13 cellular contexts compared by ENCODE assay signal in the genomic region with DNA sequence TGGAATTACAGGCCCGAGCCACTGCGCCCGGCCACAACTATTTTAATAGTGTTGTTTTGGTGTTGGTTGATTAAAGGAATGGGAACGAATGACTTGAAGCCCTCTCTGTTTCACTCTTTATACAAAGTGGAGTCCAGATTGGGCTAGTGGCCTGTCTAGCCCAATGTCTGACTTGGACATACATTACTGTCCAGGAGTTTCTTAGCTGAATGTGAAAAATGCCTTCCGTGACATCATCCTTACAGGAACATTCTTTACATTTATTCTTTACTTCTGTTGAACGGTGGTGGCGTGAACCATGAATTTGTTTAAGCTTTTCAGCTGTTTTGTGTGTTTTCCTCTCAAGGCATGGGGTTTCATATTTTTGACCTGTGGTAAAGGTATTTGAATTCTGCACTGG. TPM values are rescaled to one million over a fixed set of nuclear protein-coding genes. Genes with fewer than 3 reads are reported as not detected.
A peak's percentile ranks its signal among the peaks of the same experiment; 100 is the strongest.
DNase-seq lines count a peak whose midpoint lies in the region; ATAC-seq and TF ChIP-seq lines count a peak whose summit lies in the region.
"Had no signal": no experiment of that assay in that cellular context is flagged by ENCODE, and none has a peak within 500 bp of the region (broad histone marks: within the 10 kb centered on the region; RNA-seq: fewer than 3 reads in every experiment).

No MANE protein-coding gene starts in this region.

- ATAC-seq in activated T-cell treated with anti-CD3 and anti-CD28 coated beads, Interleukin-2, amount 50 U/mL, for 72 hours (replicated peaks in 1 of 2), result no peak
- no peak for ATAC-seq in T-cell (replicated peaks in 1 of 4)
- ATAC-seq: lower lobe of right lung had no signal

- H3K9me3 Mint-ChIP-seq in activated T-cell treated with anti-CD3 and anti-CD28 coated beads, Interleukin-2, amount 50 U/mL, for 72 hours, result no peaks in the 10 kb centered on the region
- no peaks in the 10 kb centered on the region for H3K9me3 Mint-ChIP-seq in T-cell
- peaks cover 2% of the 10 kb centered on the region for H3K9me3 Mint-ChIP-seq in glutamatergic neuron (ENCODE audit: unreplicated experiment)

- no peaks in the 10 kb centered on the region for H3K27me3 ChIP-seq in skeletal muscle satellite cell (ENCODE audit: control insufficient read depth, insufficient read depth, low read length)

- CTCF ChIA-PET in T-cell (lab: Charles Lee), result interaction anchor here in 1 of 2 donors (0.7 kb wide), 1 partner anchor 831 kb away, joined by 3 read pairs; no protein-coding TSS in a partner anchor

- peak overlapping the region; percentile 51 for H3K4me2 ChIP-seq in skeletal muscle satellite cell (ENCODE audit: low read length)

- no peak overlapping the region for H3K9ac ChIP-seq in skeletal muscle satellite cell (ENCODE audit: low read depth, low read length)
- H3K9ac ChIP-seq: parathyroid adenoma had no signal

- no peak for TF ChIP-seq CTCF in glutamatergic neuron (IDR thresholded peaks at IDR 0.05; ENCODE audit: partially characterized antibody, unreplicated experiment)

- peaks cover 54% of the 10 kb centered on the region for H3K4me1 ChIP-seq in skeletal muscle satellite cell (ENCODE audit: control insufficient read depth, insufficient read depth, low read length)

- H3K4me3 ChIP-seq in skeletal muscle satellite cell (ENCODE audit: low read length), result no peak overlapping the region
- H3K4me3 ChIP-seq: lower lobe of right lung had no signal

- POLR2A ChIA-PET in T-cell (lab: Charles Lee), result no interaction called here

- H3K27ac Mint-ChIP-seq in activated T-cell treated with anti-CD3 and anti-CD28 coated beads, Interleukin-2, amount 50 U/mL, for 72 hours, result peak overlapping the region; percentile 99
- H3K27ac Mint-ChIP-seq in T-cell, result peak overlapping the region; percentile 79 to 87
- peak overlapping the region; percentile 49 for H3K27ac Mint-ChIP-seq in glutamatergic neuron (ENCODE audit: unreplicated experiment)

- H3K36me3 Mint-ChIP-seq in activated T-cell treated with anti-CD3 and anti-CD28 coated beads, Interleukin-2, amount 50 U/mL, for 72 hours (ENCODE audit: insufficient read depth in 2 of 2), result peaks cover 4 to 12% of the 10 kb centered on the region in 2 donors
- H3K36me3 Mint-ChIP-seq in T-cell, result peaks cover 9% of the 10 kb centered on the region
- no peaks in the 10 kb centered on the region for H3K36me3 Mint-ChIP-seq in glutamatergic neuron (ENCODE audit: unreplicated experiment)

- peaks cover 74% of the 10 kb centered on the region for H3K4me1 Mint-ChIP-seq in activated T-cell treated with anti-CD3 and anti-CD28 coated beads, Interleukin-2, amount 50 U/mL, for 72 hours (ENCODE audit: low read depth)
- H3K4me1 Mint-ChIP-seq in T-cell (peaks cover 71 to 78% (median 77%) of the 10 kb centered on the region in 3 donors), glutamatergic neuron (ENCODE audit: low read depth, unreplicated experiment) (peaks cover 14% of the 10 kb centered on the region)

- H3K36me3 ChIP-seq in skeletal muscle satellite cell (ENCODE audit: insufficient read depth, low read length), result peaks cover 28% of the 10 kb centered on the region

- DNase-seq in activated T-cell treated with anti-CD3 and anti-CD28 coated beads, Interleukin-2, amount 50 U/mL, for 72 hours, result no peak
- DNase-seq in activated T-cell treated with anti-CD3 and anti-CD28 coated beads for 4 hours (no peak), T-cell (no peak), glutamatergic neuron (no peak), cerebellum (ENCODE audit: low spot score) (no peak), D341Med (ENCODE audit: low spot score) (no peak)
- DNase-seq in activated CD4-positive, CD25-positive, alpha-beta regulatory T cell (lab: John Stamatoyannopoulos, UW), result no peak
- DNase-seq: activated CD4-positive, CD25-positive, alpha-beta regulatory T cell treated with anti-CD3 and anti-CD28 coated beads, Interleukin-2, amount 50 U/mL, for 72 hours; cerebellar nuclear complex; lower lobe of right lung; NCI-H2227 treated with DMSO at 0.1 percent for 48 hours had no signal

- no peaks in the 10 kb centered on the region for H3K27me3 Mint-ChIP-seq in activated T-cell treated with anti-CD3 and anti-CD28 coated beads, Interleukin-2, amount 50 U/mL, for 72 hours (ENCODE audit: low read depth)
- H3K27me3 Mint-ChIP-seq in T-cell, result no peaks in the 10 kb centered on the region
- no peaks in the 10 kb centered on the region for H3K27me3 Mint-ChIP-seq in glutamatergic neuron (ENCODE audit: unreplicated experiment)

- no peaks in the 10 kb centered on the region for H3K9me3 ChIP-seq in skeletal muscle satellite cell (replicated peaks; ENCODE audit: low read length)
- H3K9me3 ChIP-seq: lower lobe of right lung had no signal

- peak overlapping the region; percentile 23 to 92 for H3K4me3 Mint-ChIP-seq in activated T-cell treated with anti-CD3 and anti-CD28 coated beads, Interleukin-2, amount 50 U/mL, for 72 hours
- H3K4me3 Mint-ChIP-seq in T-cell (peak overlapping the region in 1 of 3 donors; percentile 4), glutamatergic neuron (ENCODE audit: unreplicated experiment) (no peak overlapping the region)

RNA-seq across cellular contexts. Expression of gene RAC1, which starts 5.6 kb away (rescaled TPM):
- total RNA-seq in activated T-cell treated with anti-CD3 and anti-CD28 coated beads, Interleukin-2, amount 50 U/mL, for 72 hours, result 100 to 1,000 TPM; 171 to 176 TPM
- total RNA-seq in T-cell (10 to 100 TPM; 57.2 to 99.3 (median 94.8) TPM), glutamatergic neuron (ENCODE audit: unreplicated experiment) (172 TPM), cerebellum (41.6 TPM)
- total RNA-seq in skeletal muscle satellite cell (2012; rRNA removed), result 36.0 and 55.9 TPM in 2 replicates

RNA-seq across cellular contexts. Expression of gene FAM220A, which starts 31.1 kb away (rescaled TPM):
- total RNA-seq in activated T-cell treated with anti-CD3 and anti-CD28 coated beads, Interleukin-2, amount 50 U/mL, for 72 hours, result 10 to 100 TPM; 15.0 to 19.6 TPM
- total RNA-seq in T-cell, result 10 to 100 TPM in 3 of 5 donors, 1 to 10 TPM in 2; 6.2 to 20.6 (median 13.1) TPM
- 25.9 TPM for total RNA-seq in glutamatergic neuron (ENCODE audit: unreplicated experiment)
- total RNA-seq in skeletal muscle satellite cell (2012; rRNA removed), result 14.2 and 17.5 TPM in 2 replicates
- 28.9 TPM for total RNA-seq in cerebellum

Comparison
In these comparisons a context has a peak if more than half of its experiments do, and no peak if none do; other contexts are left out.
1. H3K27ac Mint-ChIP-seq: peak in every context shown above with its lines; median percentile 99 in activated T-cell treated with anti-CD3 and anti-CD28 coated beads, Interleukin-2, amount 50 U/mL, for 72 hours; 83 in T-cell; 49 in glutamatergic neuron.